Comparison of ENCODE assay signal across 29 cellular contexts in genomic region chr6:78611097-78611625, GRCh38.
DNase-seq lines count a peak whose midpoint lies in the region; ATAC-seq and TF ChIP-seq lines count a peak whose summit lies in the region.
"Had no signal": no experiment of that assay in that cellular context is flagged by ENCODE, and none has a peak within 500 bp of the region (broad histone marks: within the 10 kb centered on the region; RNA-seq: fewer than 3 reads in every experiment).

No MANE protein-coding gene starts in this region.

- POLR2A ChIA-PET in naive thymus-derived CD8-positive, alpha-beta T cell (lab: Charles Lee), result no interaction called here

- peak; percentile 1 for DNase-seq in NCI-H2107 treated with DMSO at 0.1 percent for 48 hours (lab: John Stamatoyannopoulos, UW; ENCODE audit: unreplicated experiment)
- no peak for DNase-seq in NCI-H2107 (lab: John Stamatoyannopoulos, UW)
- peak; percentile 32 for DNase-seq in NCI-H510A treated with DMSO at 0.1 percent for 48 hours (lab: John Stamatoyannopoulos, UW)
- peak; percentile 14 for DNase-seq in iPS-NIHi11 (ENCODE audit: low spot score)
- peak; percentile 47 for DNase-seq in renal cortical epithelial cell (ENCODE audit: low read depth)
- no peak for DNase-seq in brain microvascular endothelial cell
- DNase-seq in NCI-H524 treated with DMSO at 0.1 percent for 48 hours (lab: John Stamatoyannopoulos, UW), result no peak
- no peak for DNase-seq in naive thymus-derived CD8-positive, alpha-beta T cell
- DNase-seq: activated CD4-positive, alpha-beta T cell treated with anti-CD3 and anti-CD28 coated beads for 1 hour; activated CD8-positive, alpha-beta T cell treated with anti-CD3 and anti-CD28 coated beads for 36 hours; activated naive CD4-positive, alpha-beta T cell treated with anti-CD3 and anti-CD28 coated beads, Interleukin-2, amount 10 ng/mL, durations not matched to agents 7 days and 5 days; adrenal gland; cerebellar nuclear complex; DMS79 treated with DMSO at 0.1 percent for 48 hours; esophagus squamous epithelium; foreskin melanocyte; GF-D8; left colon; mammary epithelial cell; stimulated activated CD4-positive, alpha-beta T cell treated with anti-CD3 and anti-CD28 coated beads, Interleukin-4, amount 100 ng/mL, for 24 hours; tibial artery had no signal

- H3K27ac Mint-ChIP-seq in naive thymus-derived CD8-positive, alpha-beta T cell, result no peak overlapping the region
- H3K27ac Mint-ChIP-seq: activated CD8-positive, alpha-beta T cell treated with anti-CD3 and anti-CD28 coated beads for 36 hours; activated naive CD4-positive, alpha-beta T cell treated with anti-CD3 and anti-CD28 coated beads, Interleukin-2, amount 10 ng/mL, durations not matched to agents 7 days and 5 days; activated T-helper 17 cell treated with anti-CD3 and anti-CD28 coated beads, Interleukin-2, amount 50 U/mL, for 72 hours had no signal

- no peak for ATAC-seq in naive thymus-derived CD8-positive, alpha-beta T cell
- ATAC-seq: activated CD8-positive, alpha-beta T cell treated with anti-CD3 and anti-CD28 coated beads for 36 hours; activated T-helper 17 cell treated with anti-CD3 and anti-CD28 coated beads, Interleukin-2, amount 50 U/mL, for 72 hours; left colon; Right ventricle myocardium inferior; sciatic nerve had no signal

- in situ Hi-C loops in brain microvascular endothelial cell (cut with HindIII; ENCODE audit: low pct_ligation_motif_present, low sequenced_read_pairs), result no loop called here

- no peak overlapping the region for H3K4me3 ChIP-seq in brain microvascular endothelial cell (ENCODE audit: low read depth, low read length)
- H3K4me3 ChIP-seq: adrenal gland, esophagus squamous epithelium, HAP-1, hepatocyte, prostate gland, tibial artery, vagina had no signal

- H3K36me3 Mint-ChIP-seq in naive thymus-derived CD8-positive, alpha-beta T cell, result no peaks in the 10 kb centered on the region
- H3K36me3 Mint-ChIP-seq: activated naive CD4-positive, alpha-beta T cell treated with anti-CD3 and anti-CD28 coated beads, Interleukin-2, amount 10 ng/mL, durations not matched to agents 7 days and 5 days had no signal

- H3K27me3 Mint-ChIP-seq in naive thymus-derived CD8-positive, alpha-beta T cell, result peaks cover 2 to 12% (median 3%) of the 10 kb centered on the region in 5 donors
- H3K27me3 Mint-ChIP-seq: activated naive CD4-positive, alpha-beta T cell treated with anti-CD3 and anti-CD28 coated beads, Interleukin-2, amount 10 ng/mL, durations not matched to agents 7 days and 5 days had no signal

- H3K36me3 ChIP-seq in brain microvascular endothelial cell (replicated peaks), result no peaks in the 10 kb centered on the region
- H3K36me3 ChIP-seq: adrenal gland, esophagus squamous epithelium, HAP-1, prostate gland, tibial artery, vagina had no signal

- H3K9me3 Mint-ChIP-seq in naive thymus-derived CD8-positive, alpha-beta T cell, result peaks cover 0 to 5% (median 0%) of the 10 kb centered on the region in 9 donors
- H3K9me3 Mint-ChIP-seq: activated CD8-positive, alpha-beta T cell treated with anti-CD3 and anti-CD28 coated beads for 36 hours; activated naive CD4-positive, alpha-beta T cell treated with anti-CD3 and anti-CD28 coated beads, Interleukin-2, amount 10 ng/mL, durations not matched to agents 7 days and 5 days; activated T-helper 17 cell treated with anti-CD3 and anti-CD28 coated beads, Interleukin-2, amount 50 U/mL, for 72 hours had no signal

- H3K4me3 Mint-ChIP-seq in naive thymus-derived CD8-positive, alpha-beta T cell, result no peak overlapping the region
- H3K4me3 Mint-ChIP-seq: activated CD8-positive, alpha-beta T cell treated with anti-CD3 and anti-CD28 coated beads for 36 hours; activated naive CD4-positive, alpha-beta T cell treated with anti-CD3 and anti-CD28 coated beads, Interleukin-2, amount 10 ng/mL, durations not matched to agents 7 days and 5 days; activated T-helper 17 cell treated with anti-CD3 and anti-CD28 coated beads, Interleukin-2, amount 50 U/mL, for 72 hours had no signal

- H3K27me3 ChIP-seq in brain microvascular endothelial cell (replicated peaks), result no peaks in the 10 kb centered on the region
- H3K27me3 ChIP-seq: adrenal gland, esophagus squamous epithelium, hepatocyte, tibial artery, vagina had no signal

- no peak overlapping the region for H3K27ac ChIP-seq in brain microvascular endothelial cell
- H3K27ac ChIP-seq: adrenal gland, C4-2B, esophagus squamous epithelium, hepatocyte, prostate gland, tibial artery, vagina had no signal

- TF ChIP-seq CTCF in brain microvascular endothelial cell (IDR thresholded peaks at IDR 0.05; ENCODE audit: low read depth, low read length, missing control alignments), result no peak

- no peaks in the 10 kb centered on the region for H3K4me1 Mint-ChIP-seq in naive thymus-derived CD8-positive, alpha-beta T cell
- H3K4me1 Mint-ChIP-seq: activated naive CD4-positive, alpha-beta T cell treated with anti-CD3 and anti-CD28 coated beads, Interleukin-2, amount 10 ng/mL, durations not matched to agents 7 days and 5 days; activated T-helper 17 cell treated with anti-CD3 and anti-CD28 coated beads, Interleukin-2, amount 50 U/mL, for 72 hours had no signal

Comparison
In these comparisons a context has a peak if more than half of its experiments do, and no peak if none do; other contexts are left out.
1. DNase-seq: peak in NCI-H2107 treated with DMSO at 0.1 percent for 48 hours (single experiment), NCI-H510A treated with DMSO at 0.1 percent for 48 hours (single experiment), iPS-NIHi11 (single experiment) and renal cortical epithelial cell (single experiment); none in NCI-H2107 (single experiment), brain microvascular endothelial cell (single experiment), NCI-H524 treated with DMSO at 0.1 percent for 48 hours (single experiment) and naive thymus-derived CD8-positive, alpha-beta T cell (0 of 10).